ENCODE assay signal across 8 cellular contexts in genomic region chr10:119750391-119751230, GRCh38. TPM values are rescaled to one million over a fixed set of nuclear protein-coding genes. Genes with fewer than 3 reads are reported as not detected.
DNase-seq lines count a peak whose midpoint lies in the region; ATAC-seq, FAIRE-seq and TF ChIP-seq lines count a peak whose summit lies in the region.

No MANE protein-coding gene starts in this region.

- H3K4me2 ChIP-seq in H1 (ENCODE audit: insufficient read depth in 1 of 2, low read depth in 2 of 2, low read length in 2 of 2) (no peak overlapping the region), mesendoderm (ENCODE audit: low read length) (no peak overlapping the region)

- DNase-seq in CD1c-positive myeloid dendritic cell (ENCODE audit: extremely low spot score) (peak; percentile 73), GM19240 (ENCODE audit: insufficient read length, low spot score) (peak; percentile 4), NCI-H82 (lab: John Stamatoyannopoulos, UW) (peak; percentile 78), H1 (ENCODE audit: low read depth in 1 of 2, low spot score in 2 of 2) (peak in 1 of 2 experiments; percentile 69), mesendoderm (peak; percentile 88)
- DNase-seq in activated CD4-positive, alpha-beta T cell treated with anti-CD3 and anti-CD28 coated beads, Interleukin-2, amount 50 U/mL, for 48 hours, result peak; percentile 53 to 66
- DNase-seq in stimulated activated CD8-positive, alpha-beta memory T cell treated with anti-CD3 and anti-CD28 coated beads, Interleukin-7, amount 100 ng/mL, for 24 hours (ENCODE audit: low read depth), result peak; percentile 18

- H2BK12ac ChIP-seq in H1 (ENCODE audit: low read depth, low read length), result no peak overlapping the region

- no peak overlapping the region for H2AFZ ChIP-seq in H1 (ENCODE audit: low read length)

- TF ChIP-seq EP300 in H1 (IDR thresholded peaks at IDR 0.05; ENCODE audit: borderline replicate concordance in 1 of 2, low read depth in 2 of 2, low read length in 2 of 2), result no peak

- no peaks in the 10 kb centered on the region; a peak in 1 of 4 replicates for H3K79me2 ChIP-seq in H1 (ENCODE audit: control insufficient read depth in 1 of 2, insufficient read depth in 2 of 2, low read length in 2 of 2)
- H3K79me2 ChIP-seq in mesendoderm (ENCODE audit: control insufficient read depth, insufficient read depth, low read length), result no peaks in the 10 kb centered on the region

- TF ChIP-seq RAD21 in H1 (IDR thresholded peaks at IDR 0.05 in 1 of 2, conservative IDR thresholded peaks at IDR 0.05 in 1 of 2; ENCODE audit: low read depth in 2 of 2, low read length in 2 of 2), result peak; percentile 98 to 99

- peak; percentile 84 for ATAC-seq in HG03469 (IDR thresholded peaks at IDR 0.05; ENCODE audit: unreplicated experiment)

- no peaks in the 10 kb centered on the region for H3K36me3 ChIP-seq in H1 (ENCODE audit: control insufficient read depth in 2 of 4, insufficient read depth in 4 of 4, low read length in 3 of 4)
- H3K36me3 ChIP-seq in mesendoderm (ENCODE audit: control insufficient read depth, insufficient read depth, low read length), result no peaks in the 10 kb centered on the region

- peaks cover 0 to 4% (median 2%) of the 10 kb centered on the region in 4 experiments; a peak in 2 of 7 replicates for H3K4me1 ChIP-seq in H1 (replicated peaks in 1 of 4; ENCODE audit: control insufficient read depth in 3 of 4, insufficient read depth in 4 of 4, low read length in 3 of 4)
- no peaks in the 10 kb centered on the region for H3K4me1 ChIP-seq in mesendoderm (ENCODE audit: control insufficient read depth, low read depth, low read length)

- peak; percentile 98 for FAIRE-seq in H1 (lab: Jason Lieb, UNC)

- H3K23me2 ChIP-seq in H1 (ENCODE audit: low read depth, low read length), result no peaks in the 10 kb centered on the region

- TF ChIP-seq POLR2A in H1 (IDR thresholded peaks at IDR 0.05; ENCODE audit: control extremely low read depth in 1 of 2, low read depth in 2 of 2, low read length in 2 of 2), result no peak

- POLR2A ChIA-PET in H1 (lab: Charles Lee; ENCODE audit: partially characterized antibody), result interaction anchor here (0.9 to 4.9 kb wide), 12 partner anchors 25 to 142 kb away, joined by 3 to 40 read pairs (median 4); partner anchors contain the start of genes INPP5F, MCMBP and SEC23IP

- H3K27ac ChIP-seq in H1 (ENCODE audit: low read depth, low read length), result no peak overlapping the region
- no peak overlapping the region for H3K27ac ChIP-seq in mesendoderm (ENCODE audit: low read depth, low read length)

- H4K20me1 ChIP-seq in H1 (replicated peaks in 1 of 2; ENCODE audit: control insufficient read depth in 1 of 2, insufficient read depth in 2 of 2, low read length in 2 of 2), result peaks cover 0 to 2% of the 10 kb centered on the region in 2 experiments

- no peak overlapping the region for H2BK5ac ChIP-seq in H1 (ENCODE audit: low read depth, low read length)
- H2BK5ac ChIP-seq in mesendoderm (ENCODE audit: low read length), result no peak overlapping the region

- H2AK5ac ChIP-seq in H1 (ENCODE audit: low read depth, low read length) (no peak overlapping the region), mesendoderm (ENCODE audit: low read length) (no peak overlapping the region)

- H3K4ac ChIP-seq in H1 (replicated peaks; ENCODE audit: insufficient read length, low read depth, low read length) (no peak overlapping the region), mesendoderm (ENCODE audit: low read depth, low read length) (no peak overlapping the region)

- 42% methylated on average over 9 of the region's 9 CpGs; no CpG with 5 or more reads in 1 of the 2 experiments for WGBS in H1 (ENCODE audit: extremely low coverage in 1 of 2, insufficient coverage in 1 of 2, insufficient read length in 1 of 2, insufficient replicate concordance in 2 of 2, low coverage in 1 of 2, low lambda C conversion rate in 2 of 2, missing lambda C conversion rate in 1 of 2), 2 experiments
- WGBS in mesendoderm (ENCODE audit: extremely low coverage, insufficient coverage, low lambda C conversion rate), result no CpG with 5 or more reads among the region's 9 CpGs

- TF ChIP-seq CTCF in H1 (IDR thresholded peaks at IDR 0.05; ENCODE audit: control extremely low read depth in 1 of 3, insufficient read depth in 1 of 3, low read depth in 1 of 3, low read length in 3 of 3), result peak; percentile 74 to 99 (median 83)

- H3K18ac ChIP-seq in H1 (ENCODE audit: extremely low read depth, low read length) (no peak overlapping the region), mesendoderm (ENCODE audit: low read length) (no peak overlapping the region)

- H2BK20ac ChIP-seq in H1 (ENCODE audit: low read length), result no peak overlapping the region

- H3K4me3 ChIP-seq in H1 (ENCODE audit: extremely low read depth in 1 of 4, insufficient read depth in 2 of 4, low read depth in 3 of 4, low read length in 4 of 4) (no peak overlapping the region), mesendoderm (ENCODE audit: low read length) (no peak overlapping the region)

- H3K27me3 ChIP-seq in H1 (replicated peaks in 1 of 4; ENCODE audit: control insufficient read depth in 3 of 4, extremely low read depth in 1 of 4, insufficient read depth in 3 of 4, low read length in 3 of 4) (no peaks in the 10 kb centered on the region), mesendoderm (ENCODE audit: insufficient read depth, low read length, poor library complexity) (no peaks in the 10 kb centered on the region)

- H4K8ac ChIP-seq in H1 (ENCODE audit: extremely low read depth, insufficient read depth, low read length) (no peak overlapping the region), mesendoderm (ENCODE audit: low read depth, low read length) (no peak overlapping the region)

- H3K56ac ChIP-seq in H1 (replicated peaks; ENCODE audit: insufficient read length, low read depth, low read length), result no peak overlapping the region
- H3K56ac ChIP-seq in mesendoderm (ENCODE audit: low read length), result no peak overlapping the region

- H2BK120ac ChIP-seq in H1 (replicated peaks; ENCODE audit: low read depth, low read length), result no peak overlapping the region
- H2BK120ac ChIP-seq in mesendoderm (ENCODE audit: low read depth, low read length), result no peak overlapping the region

- H3K9me3 ChIP-seq in H1 (ENCODE audit: insufficient read depth in 2 of 2, low read depth in 1 of 2, low read length in 1 of 2), result peaks cover 3 to 5% of the 10 kb centered on the region in 2 experiments; a peak in 1 of 4 replicates

- no peak overlapping the region for H3K14ac ChIP-seq in H1 (ENCODE audit: insufficient read length)

- peaks cover 3% of the 10 kb centered on the region for H3K79me1 ChIP-seq in H1 (ENCODE audit: low read depth, low read length)
- peaks cover 5% of the 10 kb centered on the region for H3K79me1 ChIP-seq in mesendoderm (ENCODE audit: low read length)

- H3K23ac ChIP-seq in H1 (ENCODE audit: insufficient read length) (no peak overlapping the region), mesendoderm (ENCODE audit: low read length) (no peak overlapping the region)

- H2BK15ac ChIP-seq in H1 (ENCODE audit: low read length) (no peak overlapping the region), mesendoderm (replicated peaks; ENCODE audit: low read depth) (no peak overlapping the region)

- no peak overlapping the region for H3K9ac ChIP-seq in H1 (replicated peaks in 1 of 4; ENCODE audit: extremely low read depth in 1 of 4, low read depth in 3 of 4, low read length in 3 of 4)
- no peak overlapping the region for H3K9ac ChIP-seq in mesendoderm (ENCODE audit: low read length)

- CTCF ChIA-PET in H1 (lab: Charles Lee; ENCODE audit: partially characterized antibody), result interaction anchor here (0.6 to 5.2 kb wide), 66 partner anchors 8 to 212 kb away, joined by 3 to 61 read pairs (median 4); partner anchors contain the start of gene MCMBP

- H4K5ac ChIP-seq in H1 (ENCODE audit: insufficient read length, low read depth, low read length) (no peak overlapping the region), mesendoderm (ENCODE audit: low read length) (no peak overlapping the region)

- no peak overlapping the region for H4K91ac ChIP-seq in H1 (replicated peaks; ENCODE audit: insufficient read length, low read length)

TF ChIP-seq in H1, 55 proteins besides CTCF, POLR2A, EP300 and RAD21 (continues in another document):
- TF ChIP-seq EZH2 (IDR thresholded peaks at IDR 0.05; ENCODE audit: low read depth, low read length, severe bottlenecking) (no peak), CREB1 (IDR thresholded peaks at IDR 0.05) (no peak), KDM1A (IDR thresholded peaks at IDR 0.05; ENCODE audit: borderline replicate concordance, low read length) (no peak), TAF7 (optimal IDR thresholded peaks at IDR 0.05; ENCODE audit: borderline replicate concordance, low read depth, low read length) (no peak), FOSL1 (IDR thresholded peaks at IDR 0.05; ENCODE audit: insufficient read depth, low read depth, low read length) (no peak), KDM4A (IDR thresholded peaks at IDR 0.05; ENCODE audit: low read depth, low read length, severe bottlenecking) (no peak), ZNF274 (IDR thresholded peaks at IDR 0.05; ENCODE audit: borderline replicate concordance, extremely low read depth, low read length) (no peak), RBBP5 (IDR thresholded peaks at IDR 0.05; ENCODE audit: borderline replicate concordance, low read depth, low read length) (no peak), NANOG (IDR thresholded peaks at IDR 0.05; ENCODE audit: insufficient read depth, low read depth, low read length, poor library complexity, severe bottlenecking) (no peak), KDM5A (IDR thresholded peaks at IDR 0.05; ENCODE audit: low read length) (no peak), PHF8 (conservative IDR thresholded peaks at IDR 0.05; ENCODE audit: low read depth, low read length) (no peak), ASH2L (IDR thresholded peaks at IDR 0.05; ENCODE audit: low read length) (no peak), CHD2 (IDR thresholded peaks at IDR 0.05; ENCODE audit: low read length) (no peak), YY1 (IDR thresholded peaks at IDR 0.05; ENCODE audit: low read depth, low read length) (no peak)

RNA-seq across cellular contexts. Expression of gene INPP5F, which starts 24.8 kb away (rescaled TPM):
- 97.9 and 101 TPM in 2 replicates for total RNA-seq in H1 (2021; fragmentation: NEBNext Ultra II Directional; extraction: Animal tissue kit (Norgen Biotek cat#: 25700))
- polyA plus RNA-seq in H1 (2011; rRNA removed), result 32.1 and 50.1 TPM in 2 replicates
- polyA plus RNA-seq in H1 (2011; cell fraction: cytosol; rRNA removed), result 52.3 TPM
- 24.2 TPM for polyA plus RNA-seq in H1 (2011; cell fraction: nucleus; rRNA removed)
- 60.7 to 95.4 TPM (median 74.9 TPM) in 4 replicates for polyA plus RNA-seq in H1 (2012, experiment 1 of 2)
- polyA plus RNA-seq in H1 (2012, experiment 2 of 2), result 6.2 TPM
- polyA plus RNA-seq in H1 (2013, experiment 1 of 2), result 91.7 TPM
- 102 TPM for polyA plus RNA-seq in H1 (2013, experiment 2 of 2)
- 50.3 and 71.5 TPM in 2 replicates for polyA minus RNA-seq in H1 (2011; rRNA and poly(A)+ RNA removed)
- polyA minus RNA-seq in H1 (2011; cell fraction: cytosol; rRNA and poly(A)+ RNA removed), result 37.9 TPM
- polyA minus RNA-seq in H1 (2011; cell fraction: nucleus; rRNA and poly(A)+ RNA removed), result 73.9 TPM
- polyA plus RNA-seq in mesendoderm (2013, experiment 1 of 2), result 91.3 TPM
- polyA plus RNA-seq in mesendoderm (2013, experiment 2 of 2), result 93.7 TPM
